ENCODE assay signal across 23 cellular contexts in genomic region chr14:104554608-104555401, GRCh38. TPM values are rescaled to one million over a fixed set of nuclear protein-coding genes. Genes with fewer than 3 reads are reported as not detected.
DNase-seq lines count a peak whose midpoint lies in the region; ATAC-seq, FAIRE-seq and TF ChIP-seq lines count a peak whose summit lies in the region.
"Had no signal": no experiment of that assay in that cellular context is flagged by ENCODE, and none has a peak within 500 bp of the region (broad histone marks: within the 10 kb centered on the region; RNA-seq: fewer than 3 reads in every experiment).

No MANE protein-coding gene starts in this region.

- no peaks in the 10 kb centered on the region for H3K36me3 Mint-ChIP-seq in activated CD4-positive, alpha-beta memory T cell treated with anti-CD3 and anti-CD28 coated beads, Interleukin-2, amount 10 ng/mL, durations not matched to agents 7 days and 5 days (ENCODE audit: low read depth)
- H3K36me3 Mint-ChIP-seq: neural progenitor cell had no signal

- no peak overlapping the region for H3K27ac Mint-ChIP-seq in activated CD4-positive, alpha-beta memory T cell treated with anti-CD3 and anti-CD28 coated beads, Interleukin-2, amount 10 ng/mL, durations not matched to agents 7 days and 5 days
- H3K27ac Mint-ChIP-seq: endodermal cell, neural progenitor cell had no signal

- H3K9me3 ChIP-seq in right cardiac atrium (ENCODE audit: control insufficient read depth, low read length), result no peaks in the 10 kb centered on the region
- H3K9me3 ChIP-seq: vagina had no signal

- no peak overlapping the region for H3K4me3 ChIP-seq in right cardiac atrium (ENCODE audit: low read length)
- H3K4me3 ChIP-seq: GM12878, neural progenitor cell, vagina had no signal

- no peak for ATAC-seq in right cardiac atrium
- ATAC-seq: GM12878 had no signal

- H3K27me3 Mint-ChIP-seq in activated CD4-positive, alpha-beta memory T cell treated with anti-CD3 and anti-CD28 coated beads, Interleukin-2, amount 10 ng/mL, durations not matched to agents 7 days and 5 days, result no peaks in the 10 kb centered on the region

- CTCF ChIA-PET in activated CD4-positive, alpha-beta memory T cell treated with anti-CD3 and anti-CD28 coated beads, Interleukin-2, amount 10 ng/mL, durations not matched to agents 7 days and 5 days (lab: Charles Lee), result interaction anchor here (1.1 kb wide), 1 partner anchor 9 kb away, joined by 3 read pairs; no protein-coding TSS in a partner anchor

- WGBS in right cardiac atrium, result 49% methylated on average over 25 of the region's 25 CpGs

- DNase-seq in GM12892 (ENCODE audit: insufficient read length) (peak; percentile 20), NCI-H446 (lab: John Stamatoyannopoulos, UW) (peak; percentile 71 to 86), right cardiac atrium (peak; percentile 26 to 61 (median 54)), retina (peak; percentile 67), CD1c-positive myeloid dendritic cell (ENCODE audit: extremely low spot score) (no peak), pons (ENCODE audit: low spot score) (no peak)
- no peak for DNase-seq in activated CD4-positive, alpha-beta memory T cell treated with anti-CD3 and anti-CD28 coated beads, Interleukin-2, amount 10 ng/mL, durations not matched to agents 7 days and 5 days
- DNase-seq: activated gamma-delta T cell treated with Interleukin-2 at 50 U/mL for 16 hours, AML-193, GF-D8, mesenchymal stem cell, NCI-H1105 treated with DMSO at 0.1 percent for 48 hours, T1000 had no signal

- H3K4me1 ChIP-seq in right cardiac atrium (ENCODE audit: control insufficient read depth, insufficient read depth, low read length), result no peaks in the 10 kb centered on the region
- H3K4me1 ChIP-seq: neural progenitor cell, vagina had no signal

- POLR2A ChIA-PET in activated CD4-positive, alpha-beta memory T cell treated with anti-CD3 and anti-CD28 coated beads, Interleukin-2, amount 10 ng/mL, durations not matched to agents 7 days and 5 days (lab: Charles Lee), result no interaction called here

- no peak for FAIRE-seq in GM12892 (lab: Jason Lieb, UNC)
- FAIRE-seq: D721Med, GM12878 had no signal

- no peaks in the 10 kb centered on the region for H3K9me3 Mint-ChIP-seq in activated CD4-positive, alpha-beta memory T cell treated with anti-CD3 and anti-CD28 coated beads, Interleukin-2, amount 10 ng/mL, durations not matched to agents 7 days and 5 days
- H3K9me3 Mint-ChIP-seq: endodermal cell, neural progenitor cell had no signal

- no peaks in the 10 kb centered on the region for H3K4me1 Mint-ChIP-seq in activated CD4-positive, alpha-beta memory T cell treated with anti-CD3 and anti-CD28 coated beads, Interleukin-2, amount 10 ng/mL, durations not matched to agents 7 days and 5 days
- H3K4me1 Mint-ChIP-seq: endodermal cell had no signal

- no peaks in the 10 kb centered on the region for H3K27me3 ChIP-seq in right cardiac atrium (ENCODE audit: control insufficient read depth, insufficient read depth)
- H3K27me3 ChIP-seq: neural progenitor cell, vagina had no signal

- no peak for TF ChIP-seq POLR2A in GM12892 (IDR thresholded peaks at IDR 0.05; ENCODE audit: low read depth, low read length)

- H3K4me3 Mint-ChIP-seq in activated CD4-positive, alpha-beta memory T cell treated with anti-CD3 and anti-CD28 coated beads, Interleukin-2, amount 10 ng/mL, durations not matched to agents 7 days and 5 days, result no peak overlapping the region
- H3K4me3 Mint-ChIP-seq: endodermal cell, neural progenitor cell had no signal

- H3K27ac ChIP-seq in right cardiac atrium (ENCODE audit: low read length), result no peak overlapping the region
- H3K27ac ChIP-seq: neural progenitor cell, vagina had no signal

- intact Hi-C loops in right cardiac atrium (cut with DNase I), result loop anchor here in 1 of 4 donors (5.0 kb wide), 1 partner anchor 413 kb away; no protein-coding TSS in a partner anchor

RNA-seq across cellular contexts. Expression of gene C14orf180, which starts 24.8 kb away (rescaled TPM):
- polyA plus RNA-seq in GM12892 (2012; ENCODE audit: missing spikeins), result not detected
- 100 to 1,000 TPM in 3 of 4 donors, 10 to 100 TPM in 1; 56.5 to 117 (median 104) TPM for total RNA-seq in right cardiac atrium
- polyA plus RNA-seq in right cardiac atrium, result 153 TPM
- not detected for total RNA-seq in activated CD4-positive, alpha-beta memory T cell treated with anti-CD3 and anti-CD28 coated beads, Interleukin-2, amount 10 ng/mL, durations not matched to agents 7 days and 5 days
- total RNA-seq: endodermal cell, fibroblast of lung, GM12878, HT1080, LHCN-M2, SK-MEL-5 had no signal
- polyA plus RNA-seq: fibroblast of lung, GM12878 had no signal

RNA-seq across cellular contexts. Expression of gene TMEM179, which starts 49.8 kb away (rescaled TPM):
- polyA plus RNA-seq in GM12892 (2012; ENCODE audit: missing spikeins), result not detected
- 1 to 10 TPM in 2 of 4 donors, under 1 TPM in 2; 0.57 to 2.2 (median 0.94) TPM for total RNA-seq in right cardiac atrium
- 1.4 TPM for polyA plus RNA-seq in right cardiac atrium
- not detected for total RNA-seq in activated CD4-positive, alpha-beta memory T cell treated with anti-CD3 and anti-CD28 coated beads, Interleukin-2, amount 10 ng/mL, durations not matched to agents 7 days and 5 days
- total RNA-seq: GM12878, LHCN-M2, subcutaneous adipose tissue had no signal
- polyA plus RNA-seq: GM12878 had no signal

Comparison
In these comparisons a context has a peak if more than half of its experiments do, and no peak if none do; other contexts are left out.
1. DNase-seq: peak in GM12892 (single experiment), NCI-H446 (2 of 2), right cardiac atrium (3 of 3) and retina (single experiment); none in CD1c-positive myeloid dendritic cell (single experiment), activated CD4-positive, alpha-beta memory T cell treated with anti-CD3 and anti-CD28 coated beads, Interleukin-2, amount 10 ng/mL, durations not matched to agents 7 days and 5 days (single experiment) and pons (single experiment).
2. RNA of gene C14orf180, which starts 24.8 kb away (total RNA-seq): 56.5 to 117 TPM in right cardiac atrium; not detected in activated CD4-positive, alpha-beta memory T cell treated with anti-CD3 and anti-CD28 coated beads, Interleukin-2, amount 10 ng/mL, durations not matched to agents 7 days and 5 days; every median in the first group is over 10 times any median in the second.